30 cellular contexts compared by ENCODE assay signal in genomic region chr7:158008267-158008666, GRCh38.
"Had no signal": no experiment of that assay in that cellular context is flagged by ENCODE, and none has a peak within 500 bp of the region (broad histone marks: within the 10 kb centered on the region; RNA-seq: fewer than 3 reads in every experiment).

No MANE protein-coding gene starts in this region.

- H3K9me3 ChIP-seq: ascending aorta, Peyer's patch, SJCRH30 had no signal

- H3K27ac Mint-ChIP-seq: activated CD4-positive, alpha-beta T cell treated with anti-CD3 and anti-CD28 coated beads for 36 hours; activated CD8-positive, alpha-beta T cell treated with anti-CD3 and anti-CD28 coated beads, Interleukin-2, amount 10 ng/mL, durations not matched to agents 7 days and 5 days; activated naive CD4-positive, alpha-beta T cell treated with anti-CD3 and anti-CD28 coated beads, Interleukin-2, amount 50 U/mL, for 72 hours; activated naive CD8-positive, alpha-beta T cell treated with anti-CD3 and anti-CD28 coated beads, Interleukin-2, amount 50 U/mL, for 24 hours had no signal

- H3K27ac ChIP-seq: ascending aorta, brain microvascular endothelial cell, Peyer's patch, RWPE1, SJCRH30, WERI-Rb-1 had no signal

- H3K9me3 Mint-ChIP-seq: activated naive CD4-positive, alpha-beta T cell treated with anti-CD3 and anti-CD28 coated beads, Interleukin-2, amount 50 U/mL, for 72 hours; activated naive CD8-positive, alpha-beta T cell treated with anti-CD3 and anti-CD28 coated beads, Interleukin-2, amount 50 U/mL, for 24 hours had no signal

- DNase-seq: activated CD4-positive, alpha-beta T cell treated with anti-CD3 and anti-CD28 coated beads for 36 hours; activated CD8-positive, alpha-beta memory T cell treated with anti-CD3 and anti-CD28 coated beads, Interleukin-2, amount 50 U/mL, for 48 hours; activated CD8-positive, alpha-beta T cell treated with anti-CD3 and anti-CD28 coated beads, Interleukin-2, amount 10 ng/mL, durations not matched to agents 7 days and 5 days; activated naive CD4-positive, alpha-beta T cell; activated naive CD8-positive, alpha-beta T cell treated with anti-CD3 and anti-CD28 coated beads, Interleukin-2, amount 50 U/mL, for 24 hours; activated T-cell treated with anti-CD3 and anti-CD28 coated beads, Interleukin-2, amount 50 U/mL, for 1 hour; amniotic stem cell; brain microvascular endothelial cell; cerebellar nuclear complex; IMR-90; Kasumi-1; KBM-7; NCI-H1105 treated with DMSO at 0.1 percent for 48 hours; NCI-H1694 treated with DMSO at 0.1 percent for 48 hours; NCI-H2029 treated with DMSO at 0.1 percent for 48 hours; NCI-H2171; NCI-H2227 treated with DMSO at 0.1 percent for 48 hours; NCI-H446 treated with DMSO at 0.1 percent for 48 hours; NCI-H524 treated with DMSO at 0.1 percent for 48 hours; NK-92 treated with Interleukin-12 subunit alpha and Interleukin-12 subunit beta, amount 100 ng/mL, for 24 hours; OCI-M1; Right ventricle myocardium superior; SJCRH30; SK-N-SH; T-helper 1 cell; WERI-Rb-1 had no signal

- H3K36me3 ChIP-seq: ascending aorta, brain microvascular endothelial cell, Peyer's patch, SJCRH30, WERI-Rb-1 had no signal

- H3K36me3 Mint-ChIP-seq: activated naive CD4-positive, alpha-beta T cell treated with anti-CD3 and anti-CD28 coated beads, Interleukin-2, amount 50 U/mL, for 72 hours had no signal

- H3K4me1 ChIP-seq: ascending aorta, Peyer's patch, SJCRH30 had no signal

- H3K4me3 Mint-ChIP-seq: activated CD4-positive, alpha-beta T cell treated with anti-CD3 and anti-CD28 coated beads for 36 hours; activated CD8-positive, alpha-beta T cell treated with anti-CD3 and anti-CD28 coated beads, Interleukin-2, amount 10 ng/mL, durations not matched to agents 7 days and 5 days; activated naive CD8-positive, alpha-beta T cell treated with anti-CD3 and anti-CD28 coated beads, Interleukin-2, amount 50 U/mL, for 24 hours had no signal

- H3K4me3 ChIP-seq: ascending aorta, Peyer's patch, SJCRH30 had no signal

- H3K9ac ChIP-seq: SK-N-SH had no signal
